ENCODE assay signal across 8 cellular contexts in the genomic region with DNA sequence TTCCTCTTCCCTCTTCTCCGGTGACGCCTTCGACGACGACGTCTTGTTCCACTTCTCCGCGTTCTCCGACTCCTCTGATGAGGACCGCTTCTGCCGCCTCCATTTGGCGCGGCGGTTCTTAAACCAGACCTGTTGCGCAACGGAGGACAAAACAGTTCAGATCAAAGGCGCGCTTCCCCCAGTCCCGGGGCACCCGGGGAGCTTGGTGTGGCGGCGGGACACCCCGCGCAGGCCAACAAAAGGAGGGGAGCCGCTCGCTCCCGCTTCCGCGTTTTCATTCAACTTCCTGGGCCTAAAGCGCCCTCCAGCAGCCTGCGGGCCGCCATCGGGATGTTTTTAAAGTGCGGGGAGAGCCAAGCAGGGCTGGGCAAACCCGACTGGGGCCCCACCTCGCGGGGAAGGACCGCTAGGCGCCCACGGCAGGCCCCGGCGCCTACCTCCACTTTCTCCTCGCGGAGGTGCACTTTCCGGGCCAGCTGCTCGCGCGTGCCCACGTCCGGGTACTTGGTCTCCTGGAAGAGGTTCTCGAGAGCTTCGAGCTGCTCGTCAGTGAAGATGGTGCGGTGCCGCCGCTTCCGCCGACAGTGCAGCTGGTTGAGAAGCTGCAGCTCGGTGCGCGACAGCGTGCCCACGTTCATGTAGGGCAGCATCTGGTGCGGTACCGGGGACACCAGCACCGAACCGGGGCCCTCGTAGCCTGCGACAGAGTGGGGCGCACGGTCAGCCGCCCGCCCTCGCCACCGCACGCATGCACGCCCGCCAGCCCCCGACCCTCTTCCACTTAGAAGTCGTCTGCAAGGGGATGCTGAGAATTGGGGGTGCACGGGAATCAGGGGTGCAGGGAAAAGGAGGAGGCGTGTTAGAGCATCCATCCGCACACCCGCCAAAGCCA. TPM values are rescaled to one million over a fixed set of nuclear protein-coding genes. Genes with fewer than 3 reads are reported as not detected.
DNase-seq lines count a peak whose midpoint lies in the region; ATAC-seq and TF ChIP-seq lines count a peak whose summit lies in the region.

No MANE protein-coding gene starts in this region.

- H3K4me1 ChIP-seq in prostate gland (replicated peaks) (no peaks in the 10 kb centered on the region), OCI-LY7 (ENCODE audit: insufficient read depth, low read length, poor library complexity, severe bottlenecking) (no peaks in the 10 kb centered on the region), mucosa of descending colon (ENCODE audit: low read depth) (peaks cover 22% of the 10 kb centered on the region)

- no peaks in the 10 kb centered on the region for H4K20me1 ChIP-seq in OCI-LY7 (ENCODE audit: insufficient read depth, low read length)

- peaks cover 15% of the 10 kb centered on the region for H3K4me1 Mint-ChIP-seq in T-helper 17 cell

- TF ChIP-seq POLR2A in prostate gland (IDR thresholded peaks at IDR 0.05) = no peak

- H3K27me3 ChIP-seq in prostate gland (replicated peaks; ENCODE audit: insufficient read depth) = peaks cover 33% of the 10 kb centered on the region

- BruUV-seq in OCI-LY7 (replicated peaks; lab: Mats Ljungman, UMichigan) = no TSS peak

- peak; percentile 65 for ATAC-seq in T-helper 17 cell
- ATAC-seq in mucosa of descending colon = no peak

- H3K27ac Mint-ChIP-seq in T-helper 17 cell = peak overlapping the region; percentile 60

- POLR2A ChIA-PET in OCI-LY7 (lab: Charles Lee) = no interaction called here

- peak; percentile 64 for DNase-seq in ELF-1 (ENCODE audit: low read depth, low spot score)
- peak in 1 of 3 donors; percentile 21 for DNase-seq in T-helper 17 cell
- no peak for DNase-seq in fibroblast of pulmonary artery (ENCODE audit: low read depth)
- no peak for DNase-seq in prostate gland (ENCODE audit: low spot score)
- DNase-seq in OCI-LY7 (ENCODE audit: low spot score) = no peak
- DNase-seq in T-helper 9 cell = no peak
- DNase-seq in middle frontal gyrus (ENCODE audit: extremely low spot score, low spot score) = no peak
- no peak for DNase-seq in mucosa of descending colon

- peak overlapping the region; percentile 21 for H3K4me3 ChIP-seq in fibroblast of pulmonary artery (replicated peaks; ENCODE audit: low read depth, low read length)
- H3K4me3 ChIP-seq in prostate gland = peak overlapping the region; percentile 44 to 46
- H3K4me3 ChIP-seq in OCI-LY7 (ENCODE audit: low read depth, low read length, poor library complexity, severe bottlenecking) = no peak overlapping the region
- no peak overlapping the region for H3K4me3 ChIP-seq in mucosa of descending colon

- TF ChIP-seq CTCF in fibroblast of pulmonary artery (IDR thresholded peaks at IDR 0.05; ENCODE audit: low read length, missing control alignments) (no peak), prostate gland (IDR thresholded peaks at IDR 0.05) (no peak), OCI-LY7 (conservative IDR thresholded peaks at IDR 0.05; ENCODE audit: low read length) (no peak), mucosa of descending colon (IDR thresholded peaks at IDR 0.05) (no peak)

- H3K36me3 Mint-ChIP-seq in T-helper 17 cell (ENCODE audit: low read depth) = peaks cover 3% of the 10 kb centered on the region

- no peaks in the 10 kb centered on the region for H3K9me3 ChIP-seq in T-helper 17 cell (ENCODE audit: control insufficient read depth, low read length, poor library complexity, severe bottlenecking)
- no peaks in the 10 kb centered on the region for H3K9me3 ChIP-seq in prostate gland
- H3K9me3 ChIP-seq in OCI-LY7 (ENCODE audit: low read length) = no peaks in the 10 kb centered on the region
- H3K9me3 ChIP-seq in mucosa of descending colon = no peaks in the 10 kb centered on the region

- WGBS in prostate gland = 3% methylated on average over 83 of the region's 84 CpGs

- H3K27ac ChIP-seq in prostate gland (no peak overlapping the region), OCI-LY7 (ENCODE audit: low read depth, low read length, poor library complexity, severe bottlenecking) (no peak overlapping the region)

- H3K4me3 Mint-ChIP-seq in T-helper 17 cell = peak overlapping the region; percentile 90

- H3K36me3 ChIP-seq in prostate gland (no peaks in the 10 kb centered on the region), OCI-LY7 (ENCODE audit: insufficient read depth, low read length) (no peaks in the 10 kb centered on the region), mucosa of descending colon (ENCODE audit: low read depth) (no peaks in the 10 kb centered on the region)

- H3K9me2 ChIP-seq in OCI-LY7 (ENCODE audit: insufficient read depth, low read length) = no peaks in the 10 kb centered on the region

- H2AFZ ChIP-seq in OCI-LY7 (ENCODE audit: low read length) = no peak overlapping the region

- CTCF ChIA-PET in OCI-LY7 (lab: Charles Lee; ENCODE audit: unreplicated experiment) = no interaction called here

- no peak overlapping the region for H3K4me2 ChIP-seq in OCI-LY7 (ENCODE audit: low read length)

- H3K27me3 Mint-ChIP-seq in T-helper 17 cell = peaks cover 86% of the 10 kb centered on the region

- intact Hi-C loops in prostate gland (cut with DNase I) = no loop called here
- intact Hi-C loops in OCI-LY7 (cut with micrococcal nuclease; ENCODE audit: unreplicated experiment) = no loop called here
- intact Hi-C loops in mucosa of descending colon (cut with DNase I, micrococcal nuclease) = no loop called here

- H3K79me2 ChIP-seq in OCI-LY7 (ENCODE audit: insufficient read depth, low read depth, low read length) = no peaks in the 10 kb centered on the region

RNA-seq across cellular contexts. Expression of gene GSC, which starts 1.1 kb away (rescaled TPM):
- total RNA-seq in T-helper 17 cell = under 1 TPM; 0.52 to 0.60 TPM
- total RNA-seq in prostate gland = 1 to 10 TPM; 2.7 to 3.6 TPM
- total RNA-seq in OCI-LY7 (2014; rRNA removed; shearing (Covaris generic)) = not detected in 2 replicates
- total RNA-seq in OCI-LY7 (2022) = not detected in 2 replicates
- not detected for total RNA-seq in mucosa of descending colon

Comparison
In these comparisons a context has a peak if more than half of its experiments do, and no peak if none do; other contexts are left out.
1. H3K4me3 ChIP-seq: peak in fibroblast of pulmonary artery (single experiment) and prostate gland (2 of 2); none in OCI-LY7 (single experiment) and mucosa of descending colon (single experiment).